ENCODE assay signal across 8 cellular contexts in genomic region chr16:87863327-87863635, GRCh38. TPM values are rescaled to one million over a fixed set of nuclear protein-coding genes. Genes with fewer than 3 reads are reported as not detected.
A peak's percentile ranks its signal among the peaks of the same experiment; 100 is the strongest.
DNase-seq lines count a peak whose midpoint lies in the region; ATAC-seq, FAIRE-seq and TF ChIP-seq lines count a peak whose summit lies in the region.
"Not testable (repeated sequence)": the region's sequence is repeated elsewhere in the genome, so short reads cannot be mapped to it uniquely, and the experiment has no call there.

No MANE protein-coding gene starts in this region.

- CTCF ChIA-PET in CD8-positive, alpha-beta memory T cell (lab: Charles Lee), result not testable (repeated sequence)

- TF ChIP-seq CTCF in heart left ventricle (IDR thresholded peaks at IDR 0.05); pancreas (IDR thresholded peaks at IDR 0.05): not testable (repeated sequence)

- intact Hi-C loops in activated CD4-positive, alpha-beta T cell treated with anti-CD3 and anti-CD28 coated beads, Interleukin-2, amount 10 ng/mL, durations not matched to agents 24 days and 14 days (cut with micrococcal nuclease); heart left ventricle (cut with DNase I); pancreas (cut with DNase I): not testable (repeated sequence)

- not testable (repeated sequence) for DNase-seq in CD8-positive, alpha-beta memory T cell; MG63; activated CD4-positive, alpha-beta T cell treated with anti-CD3 and anti-CD28 coated beads, Interleukin-2, amount 10 ng/mL, durations not matched to agents 24 days and 14 days; effector memory CD8-positive, alpha-beta T cell; heart left ventricle; stimulated activated naive CD8-positive, alpha-beta T cell treated with anti-CD3 and anti-CD28 coated beads, Interleukin-15, amount 100 ng/mL, for 72 hours
- peak in 1 of 6 donors; percentile 48 for DNase-seq in pancreas

- peaks cover 45 to 71% (median 57%) of the 10 kb centered on the region in 3 donors for H3K4me1 Mint-ChIP-seq in CD8-positive, alpha-beta memory T cell
- H3K4me1 Mint-ChIP-seq in activated CD4-positive, alpha-beta T cell treated with anti-CD3 and anti-CD28 coated beads, Interleukin-2, amount 10 ng/mL, durations not matched to agents 24 days and 14 days, result peaks cover 52% of the 10 kb centered on the region
- H3K4me1 Mint-ChIP-seq in activated naive CD4-positive, alpha-beta T cell treated with anti-CD3 and anti-CD28 coated beads, Interleukin-2, amount 50 U/mL, for 24 hours, result peaks cover 32% of the 10 kb centered on the region
- peaks cover 40 to 42% of the 10 kb centered on the region in 2 donors for H3K4me1 Mint-ChIP-seq in effector memory CD8-positive, alpha-beta T cell (ENCODE audit: low read depth in 2 of 2)
- peaks cover 90% of the 10 kb centered on the region for H3K4me1 Mint-ChIP-seq in stimulated activated naive CD8-positive, alpha-beta T cell treated with anti-CD3 and anti-CD28 coated beads, Interleukin-15, amount 100 ng/mL, for 72 hours

- not testable (repeated sequence) for FAIRE-seq in pancreas (lab: Jason Lieb, UNC)

- H3K27ac Mint-ChIP-seq in CD8-positive, alpha-beta memory T cell, result peak overlapping the region in 5 of 8 donors; percentile 36 to 98 (median 68)
- peak overlapping the region; percentile 37 for H3K27ac Mint-ChIP-seq in activated CD4-positive, alpha-beta T cell treated with anti-CD3 and anti-CD28 coated beads, Interleukin-2, amount 10 ng/mL, durations not matched to agents 24 days and 14 days
- peak overlapping the region; percentile 23 for H3K27ac Mint-ChIP-seq in activated naive CD4-positive, alpha-beta T cell treated with anti-CD3 and anti-CD28 coated beads, Interleukin-2, amount 50 U/mL, for 24 hours
- H3K27ac Mint-ChIP-seq in effector memory CD8-positive, alpha-beta T cell, result peak overlapping the region; percentile 38 to 98
- not testable (repeated sequence) for H3K27ac Mint-ChIP-seq in stimulated activated naive CD8-positive, alpha-beta T cell treated with anti-CD3 and anti-CD28 coated beads, Interleukin-15, amount 100 ng/mL, for 72 hours

- not testable (repeated sequence) for H3K9me3 ChIP-seq in CD8-positive, alpha-beta memory T cell (ENCODE audit: low read length); MG63; heart left ventricle; pancreas

- H3K27me3 Mint-ChIP-seq in CD8-positive, alpha-beta memory T cell; activated CD4-positive, alpha-beta T cell treated with anti-CD3 and anti-CD28 coated beads, Interleukin-2, amount 10 ng/mL, durations not matched to agents 24 days and 14 days; activated naive CD4-positive, alpha-beta T cell treated with anti-CD3 and anti-CD28 coated beads, Interleukin-2, amount 50 U/mL, for 24 hours; effector memory CD8-positive, alpha-beta T cell; stimulated activated naive CD8-positive, alpha-beta T cell treated with anti-CD3 and anti-CD28 coated beads, Interleukin-15, amount 100 ng/mL, for 72 hours: not testable (repeated sequence)

- not testable (repeated sequence) for H3K27me3 ChIP-seq in CD8-positive, alpha-beta memory T cell (ENCODE audit: insufficient read depth, low read length, poor library complexity, severe bottlenecking); MG63; heart left ventricle; pancreas

- peaks cover 0 to 37% (median 6%) of the 10 kb centered on the region in 3 donors for H3K36me3 Mint-ChIP-seq in CD8-positive, alpha-beta memory T cell
- H3K36me3 Mint-ChIP-seq in activated CD4-positive, alpha-beta T cell treated with anti-CD3 and anti-CD28 coated beads, Interleukin-2, amount 10 ng/mL, durations not matched to agents 24 days and 14 days (ENCODE audit: low read depth), result peaks cover 77% of the 10 kb centered on the region
- H3K36me3 Mint-ChIP-seq in activated naive CD4-positive, alpha-beta T cell treated with anti-CD3 and anti-CD28 coated beads, Interleukin-2, amount 50 U/mL, for 24 hours, result peaks cover 31% of the 10 kb centered on the region
- peaks cover 90% of the 10 kb centered on the region for H3K36me3 Mint-ChIP-seq in effector memory CD8-positive, alpha-beta T cell (ENCODE audit: insufficient read depth)

- TF ChIP-seq POLR2A in heart left ventricle (IDR thresholded peaks at IDR 0.05), result not testable (repeated sequence)

- H3K9me3 Mint-ChIP-seq in CD8-positive, alpha-beta memory T cell; activated CD4-positive, alpha-beta T cell treated with anti-CD3 and anti-CD28 coated beads, Interleukin-2, amount 10 ng/mL, durations not matched to agents 24 days and 14 days; activated naive CD4-positive, alpha-beta T cell treated with anti-CD3 and anti-CD28 coated beads, Interleukin-2, amount 50 U/mL, for 24 hours; effector memory CD8-positive, alpha-beta T cell; stimulated activated naive CD8-positive, alpha-beta T cell treated with anti-CD3 and anti-CD28 coated beads, Interleukin-15, amount 100 ng/mL, for 72 hours: not testable (repeated sequence)

- 67 to 83% (median 72%) methylated on average over 9 of the region's 9 CpGs for WGBS in heart left ventricle, 4 donors
- 47 to 57% methylated on average over 9 of the region's 9 CpGs for WGBS in pancreas, 2 donors

- not testable (repeated sequence) for H3K27ac ChIP-seq in CD8-positive, alpha-beta memory T cell (ENCODE audit: low read depth, low read length); pancreas
- peak overlapping the region in 4 of 12 donors; percentile 34 to 85 (median 42) for H3K27ac ChIP-seq in heart left ventricle

- POLR2A ChIA-PET in CD8-positive, alpha-beta memory T cell (lab: Charles Lee), result not testable (repeated sequence)

- not testable (repeated sequence) for H3K4me3 ChIP-seq in CD8-positive, alpha-beta memory T cell (ENCODE audit: low read length); heart left ventricle; pancreas
- H3K4me3 ChIP-seq in MG63, result peak overlapping the region; percentile 77

- not testable (repeated sequence) for ATAC-seq in effector memory CD8-positive, alpha-beta T cell (replicated peaks); stimulated activated naive CD8-positive, alpha-beta T cell treated with anti-CD3 and anti-CD28 coated beads, Interleukin-15, amount 100 ng/mL, for 72 hours
- ATAC-seq in heart left ventricle (peak; percentile 46 to 73 (median 61)), pancreas (peak; percentile 30 to 72 (median 67))

- H3K36me3 ChIP-seq in CD8-positive, alpha-beta memory T cell (ENCODE audit: insufficient read depth, low read length); heart left ventricle; pancreas: not testable (repeated sequence)
- peaks cover 73% of the 10 kb centered on the region for H3K36me3 ChIP-seq in MG63

- peak overlapping the region in 2 of 7 donors; percentile 30 to 41 for H3K4me3 Mint-ChIP-seq in CD8-positive, alpha-beta memory T cell
- H3K4me3 Mint-ChIP-seq in activated CD4-positive, alpha-beta T cell treated with anti-CD3 and anti-CD28 coated beads, Interleukin-2, amount 10 ng/mL, durations not matched to agents 24 days and 14 days, result peak overlapping the region; percentile 97
- peak overlapping the region; percentile 99 for H3K4me3 Mint-ChIP-seq in activated naive CD4-positive, alpha-beta T cell treated with anti-CD3 and anti-CD28 coated beads, Interleukin-2, amount 50 U/mL, for 24 hours
- H3K4me3 Mint-ChIP-seq in effector memory CD8-positive, alpha-beta T cell, result peak overlapping the region in 1 of 2 donors; percentile 62
- H3K4me3 Mint-ChIP-seq in stimulated activated naive CD8-positive, alpha-beta T cell treated with anti-CD3 and anti-CD28 coated beads, Interleukin-15, amount 100 ng/mL, for 72 hours, result peak overlapping the region; percentile 30 to 99

- H3K4me1 ChIP-seq in CD8-positive, alpha-beta memory T cell (ENCODE audit: insufficient read depth, low read length), result peaks cover 33% of the 10 kb centered on the region
- H3K4me1 ChIP-seq in heart left ventricle (peaks cover 0 to 29% (median 1%) of the 10 kb centered on the region in 12 donors), pancreas (peaks cover 8 to 20% (median 12%) of the 10 kb centered on the region in 3 donors)

RNA-seq across cellular contexts. Expression of gene SLC7A5, which starts 6.0 kb away (rescaled TPM):
- total RNA-seq in CD8-positive, alpha-beta memory T cell, result 100 to 1,000 TPM; 366 to 383 TPM
- 20.7 TPM for polyA plus RNA-seq in CD8-positive, alpha-beta memory T cell
- total RNA-seq in MG63 (2014; rRNA removed; shearing (Covaris generic); ENCODE audit: low replicate concordance), result 75.3 and 110 TPM in 2 replicates
- total RNA-seq in activated CD4-positive, alpha-beta T cell treated with anti-CD3 and anti-CD28 coated beads, Interleukin-2, amount 10 ng/mL, durations not matched to agents 24 days and 14 days, result 408 and 410 TPM in 2 replicates
- 10 to 100 TPM in 1 of 9 donors, 1 to 10 TPM in 8; 1.7 to 12.2 (median 3.0) TPM for total RNA-seq in heart left ventricle
- 1 to 10 TPM; 3.2 to 5.4 TPM for polyA plus RNA-seq in heart left ventricle
- total RNA-seq in pancreas, result 10 to 100 TPM in 1 of 6 donors, 1 to 10 TPM in 5; 1.1 to 54.7 (median 3.5) TPM
- 1 to 10 TPM; 4.2 to 7.7 TPM for polyA plus RNA-seq in pancreas
